In the genomic region with DNA sequence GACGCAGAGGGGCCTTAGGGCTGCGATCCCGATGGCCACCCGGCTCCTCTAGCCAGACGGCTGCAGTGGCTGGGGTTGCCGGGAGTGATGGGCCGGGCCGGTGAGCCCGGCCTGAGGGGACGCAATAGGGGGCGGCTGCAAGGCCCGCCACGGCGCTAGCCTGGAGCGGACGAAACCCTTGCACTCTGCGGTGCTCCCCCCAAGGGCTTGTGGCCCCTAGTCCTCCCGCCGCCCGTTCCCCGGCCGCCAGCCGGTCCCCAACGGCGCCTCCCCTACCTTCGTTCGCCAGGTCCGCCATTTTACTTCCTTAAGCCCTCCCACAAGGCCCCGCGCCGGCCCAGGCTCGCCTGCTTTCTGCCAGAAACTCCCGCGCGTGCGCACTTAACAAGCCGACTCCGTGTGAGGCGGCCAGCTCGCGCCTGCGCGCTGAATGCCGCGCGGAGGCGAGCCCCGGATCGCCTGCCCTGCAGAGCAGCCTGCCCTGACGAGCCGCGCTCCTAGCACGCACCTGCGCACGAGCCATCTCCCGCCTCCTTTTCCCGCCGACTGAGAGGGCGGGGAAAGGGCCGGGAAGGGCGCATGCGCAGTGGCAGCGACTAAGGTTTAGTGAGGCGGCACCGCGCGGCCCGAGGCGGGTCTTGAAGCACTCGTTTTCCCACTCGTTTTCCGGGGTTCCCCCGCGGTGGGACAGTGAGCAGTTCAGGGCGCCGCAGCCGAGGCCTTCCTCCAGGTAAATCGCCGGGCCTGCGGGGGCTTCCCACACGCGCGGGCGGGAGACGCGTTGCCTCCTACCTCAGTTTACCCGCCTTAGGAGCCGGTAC, we compare ENCODE assay signal across 1 cellular context.
TF ChIP-seq lines count a peak whose summit lies in the region.

A gene with protein sequence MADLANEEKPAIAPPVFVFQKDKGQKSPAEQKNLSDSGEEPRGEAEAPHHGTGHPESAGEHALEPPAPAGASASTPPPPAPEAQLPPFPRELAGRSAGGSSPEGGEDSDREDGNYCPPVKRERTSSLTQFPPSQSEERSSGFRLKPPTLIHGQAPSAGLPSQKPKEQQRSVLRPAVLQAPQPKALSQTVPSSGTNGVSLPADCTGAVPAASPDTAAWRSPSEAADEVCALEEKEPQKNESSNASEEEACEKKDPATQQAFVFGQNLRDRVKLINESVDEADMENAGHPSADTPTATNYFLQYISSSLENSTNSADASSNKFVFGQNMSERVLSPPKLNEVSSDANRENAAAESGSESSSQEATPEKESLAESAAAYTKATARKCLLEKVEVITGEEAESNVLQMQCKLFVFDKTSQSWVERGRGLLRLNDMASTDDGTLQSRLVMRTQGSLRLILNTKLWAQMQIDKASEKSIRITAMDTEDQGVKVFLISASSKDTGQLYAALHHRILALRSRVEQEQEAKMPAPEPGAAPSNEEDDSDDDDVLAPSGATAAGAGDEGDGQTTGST (minus strand): TSS at position 356 of the 821 bp plus-strand sequence. CDS start 58 bp downstream, at position 298.

TF ChIP-seq in HepG2, 621 proteins besides CTCF, POLR2A, EP300 and RAD21 (continued from another document and continues in another):
- TF ChIP-seq, protein P1, sequence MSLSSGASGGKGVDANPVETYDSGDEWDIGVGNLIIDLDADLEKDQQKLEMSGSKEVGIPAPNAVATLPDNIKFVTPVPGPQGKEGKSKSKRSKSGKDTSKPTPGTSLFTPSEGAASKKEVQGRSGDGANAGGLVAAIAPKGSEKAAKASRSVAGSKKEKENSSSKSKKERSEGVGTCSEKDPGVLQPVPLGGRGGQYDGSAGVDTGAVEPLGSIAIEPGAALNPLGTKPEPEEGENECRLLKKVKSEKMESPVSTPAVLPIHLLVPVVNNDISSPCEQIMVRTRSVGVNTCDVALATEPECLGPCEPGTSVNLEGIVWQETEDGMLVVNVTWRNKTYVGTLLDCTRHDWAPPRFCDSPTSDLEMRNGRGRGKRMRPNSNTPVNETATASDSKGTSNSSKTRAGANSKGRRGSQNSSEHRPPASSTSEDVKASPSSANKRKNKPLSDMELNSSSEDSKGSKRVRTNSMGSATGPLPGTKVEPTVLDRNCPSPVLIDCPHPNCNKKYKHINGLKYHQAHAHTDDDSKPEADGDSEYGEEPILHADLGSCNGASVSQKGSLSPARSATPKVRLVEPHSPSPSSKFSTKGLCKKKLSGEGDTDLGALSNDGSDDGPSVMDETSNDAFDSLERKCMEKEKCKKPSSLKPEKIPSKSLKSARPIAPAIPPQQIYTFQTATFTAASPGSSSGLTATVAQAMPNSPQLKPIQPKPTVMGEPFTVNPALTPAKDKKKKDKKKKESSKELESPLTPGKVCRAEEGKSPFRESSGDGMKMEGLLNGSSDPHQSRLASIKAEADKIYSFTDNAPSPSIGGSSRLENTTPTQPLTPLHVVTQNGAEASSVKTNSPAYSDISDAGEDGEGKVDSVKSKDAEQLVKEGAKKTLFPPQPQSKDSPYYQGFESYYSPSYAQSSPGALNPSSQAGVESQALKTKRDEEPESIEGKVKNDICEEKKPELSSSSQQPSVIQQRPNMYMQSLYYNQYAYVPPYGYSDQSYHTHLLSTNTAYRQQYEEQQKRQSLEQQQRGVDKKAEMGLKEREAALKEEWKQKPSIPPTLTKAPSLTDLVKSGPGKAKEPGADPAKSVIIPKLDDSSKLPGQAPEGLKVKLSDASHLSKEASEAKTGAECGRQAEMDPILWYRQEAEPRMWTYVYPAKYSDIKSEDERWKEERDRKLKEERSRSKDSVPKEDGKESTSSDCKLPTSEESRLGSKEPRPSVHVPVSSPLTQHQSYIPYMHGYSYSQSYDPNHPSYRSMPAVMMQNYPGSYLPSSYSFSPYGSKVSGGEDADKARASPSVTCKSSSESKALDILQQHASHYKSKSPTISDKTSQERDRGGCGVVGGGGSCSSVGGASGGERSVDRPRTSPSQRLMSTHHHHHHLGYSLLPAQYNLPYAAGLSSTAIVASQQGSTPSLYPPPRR (CRISPR knock-in tag; IDR thresholded peaks at IDR 0.05; ENCODE audit: borderline replicate concordance): peak; percentile 97
- no peak for TF ChIP-seq TAF15 (IDR thresholded peaks at IDR 0.05; ENCODE audit: low read depth, low read length, poor library complexity, severe bottlenecking)
- TF ChIP-seq, protein P2, sequence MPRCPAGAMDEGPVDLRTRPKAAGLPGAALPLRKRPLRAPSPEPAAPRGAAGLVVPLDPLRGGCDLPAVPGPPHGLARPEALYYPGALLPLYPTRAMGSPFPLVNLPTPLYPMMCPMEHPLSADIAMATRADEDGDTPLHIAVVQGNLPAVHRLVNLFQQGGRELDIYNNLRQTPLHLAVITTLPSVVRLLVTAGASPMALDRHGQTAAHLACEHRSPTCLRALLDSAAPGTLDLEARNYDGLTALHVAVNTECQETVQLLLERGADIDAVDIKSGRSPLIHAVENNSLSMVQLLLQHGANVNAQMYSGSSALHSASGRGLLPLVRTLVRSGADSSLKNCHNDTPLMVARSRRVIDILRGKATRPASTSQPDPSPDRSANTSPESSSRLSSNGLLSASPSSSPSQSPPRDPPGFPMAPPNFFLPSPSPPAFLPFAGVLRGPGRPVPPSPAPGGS (CRISPR knock-in tag; IDR thresholded peaks at IDR 0.05): peak; percentile 100
- peak; percentile 88 for TF ChIP-seq SMAD3 (CRISPR knock-in tag; IDR thresholded peaks at IDR 0.05)
- peak; percentile 67; the same call in 1 of the 2 replicates for TF ChIP-seq FOXK1 (CRISPR knock-in tag; IDR thresholded peaks at IDR 0.05; ENCODE audit: borderline replicate concordance, low read depth)
- TF ChIP-seq, protein P3, sequence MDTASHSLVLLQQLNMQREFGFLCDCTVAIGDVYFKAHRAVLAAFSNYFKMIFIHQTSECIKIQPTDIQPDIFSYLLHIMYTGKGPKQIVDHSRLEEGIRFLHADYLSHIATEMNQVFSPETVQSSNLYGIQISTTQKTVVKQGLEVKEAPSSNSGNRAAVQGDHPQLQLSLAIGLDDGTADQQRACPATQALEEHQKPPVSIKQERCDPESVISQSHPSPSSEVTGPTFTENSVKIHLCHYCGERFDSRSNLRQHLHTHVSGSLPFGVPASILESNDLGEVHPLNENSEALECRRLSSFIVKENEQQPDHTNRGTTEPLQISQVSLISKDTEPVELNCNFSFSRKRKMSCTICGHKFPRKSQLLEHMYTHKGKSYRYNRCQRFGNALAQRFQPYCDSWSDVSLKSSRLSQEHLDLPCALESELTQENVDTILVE (CRISPR knock-in tag; IDR thresholded peaks at IDR 0.05): peak; percentile 97
- no peak for TF ChIP-seq POLR2AphosphoS2 (IDR thresholded peaks at IDR 0.05; ENCODE audit: low read depth, low read length)
- TF ChIP-seq ZNF614 (CRISPR knock-in tag; IDR thresholded peaks at IDR 0.05; ENCODE audit: borderline replicate concordance): peak; percentile 99
- no peak for TF ChIP-seq ATF1 (CRISPR knock-in tag; IDR thresholded peaks at IDR 0.05)
- peak; percentile 100 for TF ChIP-seq ZBTB20 (CRISPR knock-in tag; IDR thresholded peaks at IDR 0.05; ENCODE audit: borderline replicate concordance, low read depth)
- peak; percentile 62 for TF ChIP-seq HNRNPLL (IDR thresholded peaks at IDR 0.05; ENCODE audit: low read depth, low read length, poor library complexity, severe bottlenecking)
- no peak; the same call in 1 of the 2 replicates for TF ChIP-seq RORA (CRISPR knock-in tag; IDR thresholded peaks at IDR 0.05)
- TF ChIP-seq NONO (IDR thresholded peaks at IDR 0.05): no peak
- peak; percentile 87 for TF ChIP-seq NONO (CRISPR knock-in tag; conservative IDR thresholded peaks at IDR 0.05)
- TF ChIP-seq DMAP1 (CRISPR knock-in tag; IDR thresholded peaks at IDR 0.05): peak; percentile 93
- peak; percentile 100 for TF ChIP-seq KDM5B (CRISPR knock-in tag; IDR thresholded peaks at IDR 0.05; ENCODE audit: borderline replicate concordance)
- peak; percentile 99 for TF ChIP-seq ZNF33A (CRISPR knock-in tag; IDR thresholded peaks at IDR 0.05; ENCODE audit: borderline replicate concordance)
- peak; percentile 89 for TF ChIP-seq DNMT3B (CRISPR knock-in tag; conservative IDR thresholded peaks at IDR 0.05)
- TF ChIP-seq GTF2F1 (IDR thresholded peaks at IDR 0.05; ENCODE audit: low read length): no peak
- TF ChIP-seq ZNF7 (CRISPR knock-in tag; IDR thresholded peaks at IDR 0.05): peak; percentile 71; the same call in 1 of the 2 replicates
- TF ChIP-seq, protein P4, sequence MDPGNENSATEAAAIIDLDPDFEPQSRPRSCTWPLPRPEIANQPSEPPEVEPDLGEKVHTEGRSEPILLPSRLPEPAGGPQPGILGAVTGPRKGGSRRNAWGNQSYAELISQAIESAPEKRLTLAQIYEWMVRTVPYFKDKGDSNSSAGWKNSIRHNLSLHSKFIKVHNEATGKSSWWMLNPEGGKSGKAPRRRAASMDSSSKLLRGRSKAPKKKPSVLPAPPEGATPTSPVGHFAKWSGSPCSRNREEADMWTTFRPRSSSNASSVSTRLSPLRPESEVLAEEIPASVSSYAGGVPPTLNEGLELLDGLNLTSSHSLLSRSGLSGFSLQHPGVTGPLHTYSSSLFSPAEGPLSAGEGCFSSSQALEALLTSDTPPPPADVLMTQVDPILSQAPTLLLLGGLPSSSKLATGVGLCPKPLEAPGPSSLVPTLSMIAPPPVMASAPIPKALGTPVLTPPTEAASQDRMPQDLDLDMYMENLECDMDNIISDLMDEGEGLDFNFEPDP (CRISPR knock-in tag; conservative IDR thresholded peaks at IDR 0.05): peak; percentile 100
- TF ChIP-seq ZNF550 (CRISPR knock-in tag; IDR thresholded peaks at IDR 0.05; ENCODE audit: borderline replicate concordance): peak; percentile 100; the same call in 1 of the 2 replicates
- peak; percentile 93 for TF ChIP-seq ZNF121 (CRISPR knock-in tag; IDR thresholded peaks at IDR 0.05)
- peak; percentile 93 for TF ChIP-seq RBFOX2 (IDR thresholded peaks at IDR 0.05; ENCODE audit: low read depth, low read length)
- peak; percentile 97 for TF ChIP-seq ZNF205 (CRISPR knock-in tag; IDR thresholded peaks at IDR 0.05)
- TF ChIP-seq, protein P5, sequence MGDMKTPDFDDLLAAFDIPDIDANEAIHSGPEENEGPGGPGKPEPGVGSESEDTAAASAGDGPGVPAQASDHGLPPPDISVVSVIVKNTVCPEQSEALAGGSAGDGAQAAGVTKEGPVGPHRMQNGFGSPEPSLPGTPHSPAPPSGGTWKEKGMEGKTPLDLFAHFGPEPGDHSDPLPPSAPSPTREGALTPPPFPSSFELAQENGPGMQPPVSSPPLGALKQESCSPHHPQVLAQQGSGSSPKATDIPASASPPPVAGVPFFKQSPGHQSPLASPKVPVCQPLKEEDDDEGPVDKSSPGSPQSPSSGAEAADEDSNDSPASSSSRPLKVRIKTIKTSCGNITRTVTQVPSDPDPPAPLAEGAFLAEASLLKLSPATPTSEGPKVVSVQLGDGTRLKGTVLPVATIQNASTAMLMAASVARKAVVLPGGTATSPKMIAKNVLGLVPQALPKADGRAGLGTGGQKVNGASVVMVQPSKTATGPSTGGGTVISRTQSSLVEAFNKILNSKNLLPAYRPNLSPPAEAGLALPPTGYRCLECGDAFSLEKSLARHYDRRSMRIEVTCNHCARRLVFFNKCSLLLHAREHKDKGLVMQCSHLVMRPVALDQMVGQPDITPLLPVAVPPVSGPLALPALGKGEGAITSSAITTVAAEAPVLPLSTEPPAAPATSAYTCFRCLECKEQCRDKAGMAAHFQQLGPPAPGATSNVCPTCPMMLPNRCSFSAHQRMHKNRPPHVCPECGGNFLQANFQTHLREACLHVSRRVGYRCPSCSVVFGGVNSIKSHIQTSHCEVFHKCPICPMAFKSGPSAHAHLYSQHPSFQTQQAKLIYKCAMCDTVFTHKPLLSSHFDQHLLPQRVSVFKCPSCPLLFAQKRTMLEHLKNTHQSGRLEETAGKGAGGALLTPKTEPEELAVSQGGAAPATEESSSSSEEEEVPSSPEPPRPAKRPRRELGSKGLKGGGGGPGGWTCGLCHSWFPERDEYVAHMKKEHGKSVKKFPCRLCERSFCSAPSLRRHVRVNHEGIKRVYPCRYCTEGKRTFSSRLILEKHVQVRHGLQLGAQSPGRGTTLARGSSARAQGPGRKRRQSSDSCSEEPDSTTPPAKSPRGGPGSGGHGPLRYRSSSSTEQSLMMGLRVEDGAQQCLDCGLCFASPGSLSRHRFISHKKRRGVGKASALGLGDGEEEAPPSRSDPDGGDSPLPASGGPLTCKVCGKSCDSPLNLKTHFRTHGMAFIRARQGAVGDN (CRISPR knock-in tag; IDR thresholded peaks at IDR 0.05): peak; percentile 100
- peak; percentile 67 for TF ChIP-seq NFYB (CRISPR knock-in tag; IDR thresholded peaks at IDR 0.05)
- TF ChIP-seq MZF1 (CRISPR knock-in tag; IDR thresholded peaks at IDR 0.05; ENCODE audit: borderline replicate concordance): peak; percentile 100
- peak; percentile 99 for TF ChIP-seq REPIN1 (CRISPR knock-in tag; IDR thresholded peaks at IDR 0.05; ENCODE audit: borderline replicate concordance, low read depth)
- no peak for TF ChIP-seq NBN (conservative IDR thresholded peaks at IDR 0.05)
- peak; percentile 99 for TF ChIP-seq ELF3 (CRISPR knock-in tag; IDR thresholded peaks at IDR 0.05)
- TF ChIP-seq NR2F2 (IDR thresholded peaks at IDR 0.05; ENCODE audit: borderline replicate concordance, low read depth): no peak
- TF ChIP-seq ZNF350 (CRISPR knock-in tag; IDR thresholded peaks at IDR 0.05; ENCODE audit: borderline replicate concordance, low read depth): peak; percentile 94
- peak; percentile 99 for TF ChIP-seq PITX1 (CRISPR knock-in tag; IDR thresholded peaks at IDR 0.05)
- TF ChIP-seq, protein P6, sequence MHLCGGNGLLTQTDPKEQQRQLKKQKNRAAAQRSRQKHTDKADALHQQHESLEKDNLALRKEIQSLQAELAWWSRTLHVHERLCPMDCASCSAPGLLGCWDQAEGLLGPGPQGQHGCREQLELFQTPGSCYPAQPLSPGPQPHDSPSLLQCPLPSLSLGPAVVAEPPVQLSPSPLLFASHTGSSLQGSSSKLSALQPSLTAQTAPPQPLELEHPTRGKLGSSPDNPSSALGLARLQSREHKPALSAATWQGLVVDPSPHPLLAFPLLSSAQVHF (CRISPR knock-in tag; IDR thresholded peaks at IDR 0.05): peak; percentile 100
- TF ChIP-seq BRD4 (CRISPR knock-in tag; IDR thresholded peaks at IDR 0.05): peak; percentile 95; the same call in 1 of the 2 replicates
- TF ChIP-seq, protein P7, sequence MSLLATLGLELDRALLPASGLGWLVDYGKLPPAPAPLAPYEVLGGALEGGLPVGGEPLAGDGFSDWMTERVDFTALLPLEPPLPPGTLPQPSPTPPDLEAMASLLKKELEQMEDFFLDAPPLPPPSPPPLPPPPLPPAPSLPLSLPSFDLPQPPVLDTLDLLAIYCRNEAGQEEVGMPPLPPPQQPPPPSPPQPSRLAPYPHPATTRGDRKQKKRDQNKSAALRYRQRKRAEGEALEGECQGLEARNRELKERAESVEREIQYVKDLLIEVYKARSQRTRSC (CRISPR knock-in tag; IDR thresholded peaks at IDR 0.05; ENCODE audit: low read depth): peak; percentile 100
- TF ChIP-seq TBL1XR1 (IDR thresholded peaks at IDR 0.05; ENCODE audit: borderline replicate concordance, low read length, partially characterized antibody): peak; percentile 66
- peak; percentile 99 for TF ChIP-seq ZBTB8A (CRISPR knock-in tag; IDR thresholded peaks at IDR 0.05; ENCODE audit: borderline replicate concordance, low read depth)
- peak; percentile 100 for TF ChIP-seq ZNF572 (CRISPR knock-in tag; IDR thresholded peaks at IDR 0.05)
- TF ChIP-seq, protein P8, sequence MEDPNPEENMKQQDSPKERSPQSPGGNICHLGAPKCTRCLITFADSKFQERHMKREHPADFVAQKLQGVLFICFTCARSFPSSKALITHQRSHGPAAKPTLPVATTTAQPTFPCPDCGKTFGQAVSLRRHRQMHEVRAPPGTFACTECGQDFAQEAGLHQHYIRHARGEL (CRISPR knock-in tag; IDR thresholded peaks at IDR 0.05): peak; percentile 99
- TF ChIP-seq ZNF253 (CRISPR knock-in tag; IDR thresholded peaks at IDR 0.05; ENCODE audit: borderline replicate concordance): peak; percentile 99
- peak; percentile 99 for TF ChIP-seq ZNF746 (CRISPR knock-in tag; IDR thresholded peaks at IDR 0.05)
- TF ChIP-seq ZNF235 (CRISPR knock-in tag; IDR thresholded peaks at IDR 0.05; ENCODE audit: borderline replicate concordance): peak; percentile 99; the same call in 1 of the 2 replicates
